Comparison of ENCODE assay signal across 8 cellular contexts in the genomic region with DNA sequence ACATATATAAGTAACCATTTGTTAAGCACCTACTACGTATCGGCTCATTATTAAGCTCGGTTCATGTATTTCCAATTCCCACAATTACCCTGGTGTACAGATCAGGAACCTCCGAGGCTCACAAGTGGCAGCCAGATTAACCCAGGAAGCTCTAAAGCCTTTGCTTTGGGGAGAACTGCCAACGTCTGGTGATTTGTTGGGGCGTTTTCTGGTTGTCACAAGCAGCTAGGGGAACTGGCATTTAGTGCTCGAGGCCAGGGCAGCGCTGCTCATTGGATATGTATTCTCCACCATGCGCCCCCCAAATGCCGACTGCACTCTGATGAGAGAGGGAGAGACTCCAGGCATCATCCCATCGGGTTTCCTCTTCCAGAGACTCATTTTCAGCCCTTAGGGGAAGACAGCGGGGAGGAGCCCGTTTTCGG. TPM values are rescaled to one million over a fixed set of nuclear protein-coding genes. Genes with fewer than 3 reads are reported as not detected.
DNase-seq lines count a peak whose midpoint lies in the region; ATAC-seq, FAIRE-seq and TF ChIP-seq lines count a peak whose summit lies in the region.

No MANE protein-coding gene starts in this region.

- WGBS in mammary epithelial cell (ENCODE audit: low coverage, missing lambda C conversion rate), result 1% methylated on average over 10 of the region's 14 CpGs
- WGBS in small intestine, 3 donors, result 0 to 1% (median 0%) methylated on average over 14 of the region's 14 CpGs

- ATAC-seq in GM19467 (IDR thresholded peaks at IDR 0.05; ENCODE audit: unreplicated experiment), result peak; percentile 29
- ATAC-seq in HG03460 (IDR thresholded peaks at IDR 0.05; ENCODE audit: unreplicated experiment), result peak; percentile 36
- ATAC-seq in PC-3, result peak; percentile 31

- no peaks in the 10 kb centered on the region for H3K36me3 ChIP-seq in ES-I3 (ENCODE audit: insufficient read depth, low read length)
- H3K36me3 ChIP-seq in PC-3 (ENCODE audit: low read depth, low read length), result no peaks in the 10 kb centered on the region; the same call in 1 of the 2 replicates
- H3K36me3 ChIP-seq in mammary epithelial cell (ENCODE audit: insufficient read depth, low read length), result no peaks in the 10 kb centered on the region
- no peaks in the 10 kb centered on the region for H3K36me3 ChIP-seq in small intestine (ENCODE audit: control insufficient read depth in 2 of 2, insufficient read depth in 2 of 2, low read length in 2 of 2)

- peak; percentile 55 for DNase-seq in PC-3
- peak; percentile 54 for DNase-seq in mammary epithelial cell
- DNase-seq in immature natural killer cell, result no peak
- peak; percentile 58 for DNase-seq in small intestine
- no peak for DNase-seq in stimulated activated CD4-positive, alpha-beta T cell treated with anti-CD3 and anti-CD28 coated beads, Interleukin-15, amount 100 ng/mL, for 24 hours

- peaks cover 7% of the 10 kb centered on the region; the same call in 1 of the 2 replicates for H3K79me2 ChIP-seq in PC-3 (ENCODE audit: low read length)
- H3K79me2 ChIP-seq in mammary epithelial cell (ENCODE audit: insufficient read depth, low read length), result no peaks in the 10 kb centered on the region

- H3K4me3 ChIP-seq in PC-3 (ENCODE audit: low read length) (peak overlapping the region; percentile 96), mammary epithelial cell (replicated peaks in 1 of 3; ENCODE audit: insufficient read depth in 1 of 3, low read depth in 2 of 3, low read length in 3 of 3) (peak overlapping the region; percentile 75 to 95 (median 81)), small intestine (ENCODE audit: low read depth in 1 of 2, low read length in 2 of 2) (peak overlapping the region; percentile 67 to 82)

- H3K9me3 ChIP-seq in ES-I3 (ENCODE audit: control insufficient read depth, insufficient read depth, low read length) (no peaks in the 10 kb centered on the region), PC-3 (ENCODE audit: low read length) (no peaks in the 10 kb centered on the region), mammary epithelial cell (replicated peaks; ENCODE audit: insufficient read depth, low read length) (no peaks in the 10 kb centered on the region), small intestine (ENCODE audit: control insufficient read depth, low read depth) (no peaks in the 10 kb centered on the region)

- H2AFZ ChIP-seq in PC-3 (ENCODE audit: low read length) (peak overlapping the region; percentile 89), mammary epithelial cell (ENCODE audit: low read depth, low read length) (peak overlapping the region; percentile 100)

- H3K27ac ChIP-seq in PC-3 (ENCODE audit: low read length) (peak overlapping the region; percentile 43), mammary epithelial cell (ENCODE audit: insufficient read depth, low read depth, low read length) (peak overlapping the region; percentile 64), small intestine (ENCODE audit: low read depth in 1 of 2, low read length in 1 of 2) (peak overlapping the region; percentile 91 to 96)

- dilution Hi-C loops in mammary epithelial cell (cut with HindIII; ENCODE audit: low sequenced_read_pairs), result no loop called here

- peak overlapping the region; percentile 79 to 97 (median 89) for H3K27ac Mint-ChIP-seq in immature natural killer cell

- intact Hi-C loops in PC-3 (cut with micrococcal nuclease) (loop anchor here (5.0 kb wide), 1 partner anchor 46 kb away; no protein-coding TSS in a partner anchor), mammary epithelial cell (cut with micrococcal nuclease) (loop anchor here (2.0 to 10.0 kb wide), 3 partner anchors 24 to 694 kb away; partner anchors contain the start of gene MAP2K4)

- peaks cover 0 to 6% (median 3%) of the 10 kb centered on the region in 3 donors for H3K36me3 Mint-ChIP-seq in immature natural killer cell

- in situ Hi-C loops in mammary epithelial cell (cut with MboI; ENCODE audit: low sequenced_read_pairs in 2 of 2), result loop anchor here (25.0 kb wide), 3 partner anchors 1109 to 1359 kb away; partner anchors contain the start of gene TMEM220 (in 1 of the 2)

- FAIRE-seq in small intestine (lab: Jason Lieb, UNC), result no peak

- peak overlapping the region; percentile 98 for H3K4me2 ChIP-seq in PC-3 (ENCODE audit: low read length)
- peak overlapping the region; percentile 88 for H3K4me2 ChIP-seq in mammary epithelial cell (ENCODE audit: insufficient read depth, low read depth, low read length)

- TF ChIP-seq CTCF in PC-3 (conservative IDR thresholded peaks at IDR 0.05; ENCODE audit: low read depth, low read length) (no peak), mammary epithelial cell (conservative IDR thresholded peaks at IDR 0.05 in 1 of 2, IDR thresholded peaks at IDR 0.05 in 1 of 2; ENCODE audit: extremely low read depth in 1 of 2, insufficient read depth in 1 of 2, low read depth in 1 of 2, low read length in 2 of 2) (peak in 1 of 2 donors; percentile 11)

- BruUV-seq in PC-3 (replicated peaks; lab: Mats Ljungman, UMichigan) (TSS peak; percentile 68), mammary epithelial cell (replicated peaks; lab: Mats Ljungman, UMichigan) (no TSS peak)

- H3K4me1 ChIP-seq in ES-I3 (ENCODE audit: insufficient read depth, low read length) (peaks cover 4% of the 10 kb centered on the region; the same call in 1 of the 2 replicates), PC-3 (ENCODE audit: insufficient read depth, low read length) (peaks cover 12% of the 10 kb centered on the region), mammary epithelial cell (ENCODE audit: insufficient read depth, low read length) (no peaks in the 10 kb centered on the region), small intestine (ENCODE audit: control insufficient read depth in 2 of 2, insufficient read depth in 1 of 2, low read depth in 1 of 2, low read length in 1 of 2) (no peaks in the 10 kb centered on the region)

- peaks cover 16 to 39% of the 10 kb centered on the region in 2 donors for H3K4me1 Mint-ChIP-seq in immature natural killer cell

- H3K9ac ChIP-seq in ES-I3 (ENCODE audit: low read depth, low read length), result peak overlapping the region; percentile 85
- peak overlapping the region; percentile 85 for H3K9ac ChIP-seq in PC-3 (ENCODE audit: low read length)
- peak overlapping the region; percentile 53 for H3K9ac ChIP-seq in mammary epithelial cell (ENCODE audit: insufficient read depth, low read length)

- H3K27me3 ChIP-seq in PC-3 (ENCODE audit: low read length) (no peaks in the 10 kb centered on the region), mammary epithelial cell (ENCODE audit: insufficient read depth, low read length) (no peaks in the 10 kb centered on the region), small intestine (ENCODE audit: control insufficient read depth in 2 of 2, insufficient read depth in 2 of 2, low read length in 2 of 2) (no peaks in the 10 kb centered on the region)

- POLR2A ChIA-PET in PC-3 (lab: Charles Lee; ENCODE audit: unreplicated experiment), result interaction anchor here (0.6 to 1.1 kb wide), 9 partner anchors 10 to 1290 kb away, joined by 3 to 23 read pairs (median 4); partner anchors contain the start of genes ELAC2 and MAP2K4

- peak overlapping the region; percentile 89 to 97 (median 92) for H3K4me3 Mint-ChIP-seq in immature natural killer cell

- CTCF ChIA-PET in PC-3 (lab: Charles Lee), result interaction anchor here (0.5 to 0.6 kb wide), 3 partner anchors 24 to 1174 kb away, joined by 3 to 4 read pairs (median 3); partner anchors contain the start of gene MAP2K4
- CTCF ChIA-PET in mammary epithelial cell (lab: Charles Lee; ENCODE audit: low non-redundant PET), result interaction anchor here (0.5 to 1.7 kb wide), 3 partner anchors 16 to 1121 kb away, joined by 3 read pairs; no protein-coding TSS in a partner anchor

- H3K9me3 Mint-ChIP-seq in immature natural killer cell, result no peaks in the 10 kb centered on the region

- H3K9me2 ChIP-seq in PC-3 (replicated peaks; ENCODE audit: low read length), result no peaks in the 10 kb centered on the region

- no peaks in the 10 kb centered on the region for H3F3A ChIP-seq in PC-3 (ENCODE audit: low read length, unreplicated experiment)

- H3K27me3 Mint-ChIP-seq in immature natural killer cell (ENCODE audit: low read depth in 3 of 3), result peaks cover 3 to 13% (median 8%) of the 10 kb centered on the region in 3 donors

- H4K20me1 ChIP-seq in PC-3 (ENCODE audit: low read length) (no peaks in the 10 kb centered on the region), mammary epithelial cell (ENCODE audit: insufficient read depth, low read length) (no peaks in the 10 kb centered on the region)

RNA-seq across cellular contexts. Expression of gene ZNF18, which starts 0.5 kb away (rescaled TPM):
- total RNA-seq in PC-3 (2014; rRNA removed), result 7.4 and 10.1 TPM in 2 replicates
- total RNA-seq in mammary epithelial cell, result 1 to 10 TPM; 7.4 to 9.7 TPM
- 3.8 TPM for polyA plus RNA-seq in mammary epithelial cell
- polyA minus RNA-seq in mammary epithelial cell, result 18.9 TPM
- polyA plus RNA-seq in immature natural killer cell, result 10 to 100 TPM in 1 of 3 donors, 1 to 10 TPM in 2; 4.4 to 10.6 (median 8.2) TPM
- 1 to 10 TPM; 4.5 to 9.6 (median 6.5) TPM for polyA plus RNA-seq in small intestine

RNA-seq across cellular contexts. Expression of gene MAP2K4, which starts 23.9 kb away (rescaled TPM):
- total RNA-seq in PC-3 (2014; rRNA removed), result 33.9 and 35.5 TPM in 2 replicates
- 10 to 100 TPM; 36.2 to 42.2 TPM for total RNA-seq in mammary epithelial cell
- 23.3 TPM for polyA plus RNA-seq in mammary epithelial cell
- polyA minus RNA-seq in mammary epithelial cell, result 25.6 TPM
- polyA plus RNA-seq in immature natural killer cell, result 10 to 100 TPM; 21.2 to 29.5 (median 26.2) TPM
- 10 to 100 TPM; 11.6 to 12.5 (median 11.9) TPM for polyA plus RNA-seq in small intestine

Comparison
In these comparisons a context has a peak if more than half of its experiments do, and no peak if none do; other contexts are left out.
1. DNase-seq: peak in PC-3 (single experiment), mammary epithelial cell (single experiment) and small intestine (single experiment); none in immature natural killer cell (0 of 3) and stimulated activated CD4-positive, alpha-beta T cell treated with anti-CD3 and anti-CD28 coated beads, Interleukin-15, amount 100 ng/mL, for 24 hours (single experiment).
2. H3K27ac ChIP-seq: peak in every context shown above with its lines; median percentile 94 in small intestine; 64 in mammary epithelial cell; 43 in PC-3.
3. Peak in every context shown above with its lines, with median percentiles within 50 percentile points of each other: H3K9ac ChIP-seq, ATAC-seq and H3K4me3 ChIP-seq.